Comparison of ENCODE assay signal across 2 cellular contexts in genomic region chr4:56463711-56464110, GRCh38.
TF ChIP-seq lines count a peak whose summit lies in the region.

No MANE protein-coding gene starts in this region.

TF ChIP-seq in GM12891, 5 proteins besides CTCF, POLR2A, EP300 and RAD21 (continued from another document):
- TF ChIP-seq SPI1 (IDR thresholded peaks at IDR 0.05; ENCODE audit: low read depth, low read length) = no peak
- TF ChIP-seq POLR2AphosphoS5 (IDR thresholded peaks at IDR 0.05; ENCODE audit: low read depth, low read length) = 0 out of 2 replicates have a peak, but pooled peaks have one; percentile 9
TF ChIP-seq in GM12891: peak in this region for 1.

TF ChIP-seq in endothelial cell of umbilical vein, 7 proteins besides CTCF, POLR2A, EP300 and RAD21 (continued from another document):
- TF ChIP-seq JUN (IDR thresholded peaks at IDR 0.05; ENCODE audit: borderline replicate concordance, insufficient read depth, insufficient read length, low read depth) (no peak), MYC (IDR thresholded peaks at IDR 0.05; ENCODE audit: low read depth, low read length) (no peak), GATA2 (IDR thresholded peaks at IDR 0.05; ENCODE audit: insufficient read depth, insufficient read length, low read depth, low read length) (no peak)
TF ChIP-seq in endothelial cell of umbilical vein: peak in this region for 1.
